In the genomic region with DNA sequence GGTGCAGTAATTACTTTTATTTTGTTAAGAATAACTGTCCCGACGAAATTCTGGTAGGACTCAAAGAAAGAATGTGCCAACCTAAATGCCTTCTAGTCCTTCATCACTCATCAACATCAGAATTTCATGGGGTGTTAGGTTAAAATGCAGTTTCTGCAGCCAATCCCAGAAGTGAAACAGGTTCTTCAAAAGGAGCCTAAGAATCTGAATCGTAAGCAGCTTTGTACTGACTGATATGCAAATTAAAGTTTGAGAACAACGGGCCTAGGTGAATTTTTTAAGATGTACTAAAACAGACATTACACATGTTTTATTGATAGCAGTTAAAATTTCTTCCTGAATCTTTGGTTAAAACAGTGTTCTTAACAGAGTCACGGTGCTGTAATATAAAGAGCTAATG, we compare ENCODE assay signal across 27 cellular contexts.
A peak's percentile ranks its signal among the peaks of the same experiment; 100 is the strongest.
DNase-seq lines count a peak whose midpoint lies in the region; ATAC-seq and TF ChIP-seq lines count a peak whose summit lies in the region.
"Had no signal": no experiment of that assay in that cellular context is flagged by ENCODE, and none has a peak within 500 bp of the region (broad histone marks: within the 10 kb centered on the region; RNA-seq: fewer than 3 reads in every experiment).

No MANE protein-coding gene starts in this region.

- H3K4me2 ChIP-seq in OCI-LY3 (ENCODE audit: low read length) = peak overlapping the region; percentile 10
- H3K4me2 ChIP-seq: BLaER1 had no signal

- peaks cover 46% of the 10 kb centered on the region for H3K4me1 Mint-ChIP-seq in mesothelial cell of epicardium
- H3K4me1 Mint-ChIP-seq: T-helper 17 cell had no signal

- peaks cover 14% of the 10 kb centered on the region for H3K4me1 ChIP-seq in OCI-LY3 (ENCODE audit: low read length)
- H3K4me1 ChIP-seq: BLaER1 had no signal

- no peaks in the 10 kb centered on the region for H4K20me1 ChIP-seq in OCI-LY3 (ENCODE audit: insufficient read depth, low read length)
- H4K20me1 ChIP-seq: BLaER1 had no signal

- H3K27ac ChIP-seq in OCI-LY3 (ENCODE audit: low read length) = no peak overlapping the region
- H3K27ac ChIP-seq: BLaER1, GM23248, SJCRH30 had no signal

- no peak overlapping the region for H3K4me3 ChIP-seq in OCI-LY3 (ENCODE audit: low read length)
- H3K4me3 ChIP-seq: BLaER1, GM23248, MG63, SJCRH30 had no signal

- H3K36me3 Mint-ChIP-seq in mesothelial cell of epicardium = peaks cover 5% of the 10 kb centered on the region

- H2AFZ ChIP-seq in OCI-LY3 (ENCODE audit: low read depth, low read length) = no peak overlapping the region
- H2AFZ ChIP-seq: GM23248 had no signal

- H3K27me3 ChIP-seq in OCI-LY3 (ENCODE audit: low read depth, low read length) = no peaks in the 10 kb centered on the region
- H3K27me3 ChIP-seq: BLaER1, MG63, SJCRH30 had no signal

- TF ChIP-seq CTCF in OCI-LY3 (IDR thresholded peaks at IDR 0.05; ENCODE audit: low read depth, low read length) = no peak
- TF ChIP-seq CTCF in mesothelial cell of epicardium (IDR thresholded peaks at IDR 0.05; ENCODE audit: unreplicated experiment) = no peak

- no peaks in the 10 kb centered on the region for H3K79me2 ChIP-seq in OCI-LY3 (ENCODE audit: low read length)

- H3K36me3 ChIP-seq in OCI-LY3 (replicated peaks; ENCODE audit: low read depth, low read length) = no peaks in the 10 kb centered on the region
- H3K36me3 ChIP-seq: BLaER1, MG63, SJCRH30 had no signal

- no peak overlapping the region for H3K9ac ChIP-seq in OCI-LY3 (ENCODE audit: low read length)
- H3K9ac ChIP-seq: BLaER1, GM23248 had no signal

- no peaks in the 10 kb centered on the region for H3K27me3 Mint-ChIP-seq in mesothelial cell of epicardium (ENCODE audit: low read depth)
- H3K27me3 Mint-ChIP-seq: CD4-positive, CD25-positive, alpha-beta regulatory T cell; T-helper 17 cell had no signal

- peak overlapping the region; percentile 64 for H3K27ac Mint-ChIP-seq in mesothelial cell of epicardium
- H3K27ac Mint-ChIP-seq: CD4-positive, CD25-positive, alpha-beta regulatory T cell; HFFc6; T-helper 17 cell had no signal

- H3K4me3 Mint-ChIP-seq in mesothelial cell of epicardium = no peak overlapping the region
- H3K4me3 Mint-ChIP-seq: CD4-positive, CD25-positive, alpha-beta regulatory T cell; H9; HFFc6; T-helper 17 cell had no signal

- intact Hi-C loops in head of caudate nucleus (cut with DNase I) = no loop called here

- DNase-seq in mesothelial cell of epicardium (ENCODE audit: low spot score in 2 of 2, unreplicated experiment in 2 of 2) (no peak), anterior cingulate cortex (lab: John Stamatoyannopoulos, UW) (no peak), head of caudate nucleus (no peak)
- DNase-seq: CD4-positive, CD25-positive, alpha-beta regulatory T cell; GM23248; H9; HFFc6; IMR-90; KG1; MG63; NCI-H1048; NCI-H1694; NCI-H2029 treated with DMSO at 0.1 percent for 48 hours; NCI-H2171; NCI-H226; NCI-H510A; OCI-M1; SJCRH30; T-helper 17 cell had no signal

- ATAC-seq in GM21367 (IDR thresholded peaks at IDR 0.05; ENCODE audit: unreplicated experiment) = peak; percentile 37
- ATAC-seq in HG03354 (IDR thresholded peaks at IDR 0.05; ENCODE audit: poor library complexity, severe bottlenecking, unreplicated experiment) = peak; percentile 43
- ATAC-seq in HG03460 (IDR thresholded peaks at IDR 0.05; ENCODE audit: unreplicated experiment) = no peak
- ATAC-seq in GM19452 (IDR thresholded peaks at IDR 0.05; ENCODE audit: unreplicated experiment) = no peak
- ATAC-seq: Right ventricle myocardium inferior, SK-N-SH treated with all-trans-retinoic acid at 6 μM for 48 hours, T-helper 17 cell had no signal

- no peaks in the 10 kb centered on the region for H3K9me3 ChIP-seq in OCI-LY3 (ENCODE audit: insufficient read depth, low read length)
- H3K9me3 ChIP-seq: BLaER1, MG63, SJCRH30 had no signal

- no peaks in the 10 kb centered on the region for H3K9me3 Mint-ChIP-seq in mesothelial cell of epicardium
- H3K9me3 Mint-ChIP-seq: H9, HFFc6 had no signal

Comparison
In these comparisons a context has a peak if more than half of its experiments do, and no peak if none do; other contexts are left out.
1. ATAC-seq: peak in GM21367 (single experiment) and HG03354 (single experiment); none in HG03460 (single experiment) and GM19452 (single experiment).